Comparison of ENCODE assay signal across 8 cellular contexts in the genomic region with DNA sequence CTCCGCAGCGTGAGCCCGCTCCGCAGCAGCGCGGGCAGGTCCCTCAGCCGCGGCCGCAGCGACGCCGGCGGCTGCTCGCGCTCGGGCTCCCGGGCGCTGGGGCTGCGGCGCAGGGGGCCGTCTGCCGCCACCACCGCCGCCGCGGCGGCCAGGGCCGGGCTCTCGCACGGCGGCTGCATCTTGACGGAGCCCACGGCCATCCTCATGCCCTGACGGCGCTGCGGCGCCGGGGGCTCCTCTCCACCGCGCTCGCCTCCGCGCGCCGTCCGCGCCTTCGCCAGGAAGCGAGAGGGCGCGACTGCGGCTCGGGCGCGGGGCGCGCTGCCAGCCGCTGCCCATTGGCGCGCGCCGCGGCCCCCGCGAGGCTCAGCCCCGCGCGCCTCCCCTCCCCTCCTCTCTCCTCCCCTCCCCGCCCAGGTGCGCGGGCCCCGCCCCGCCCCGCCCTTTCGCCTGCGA. TPM values are rescaled to one million over a fixed set of nuclear protein-coding genes. Genes with fewer than 3 reads are reported as not detected.
DNase-seq lines count a peak whose midpoint lies in the region; ATAC-seq, FAIRE-seq and TF ChIP-seq lines count a peak whose summit lies in the region.

A gene with protein sequence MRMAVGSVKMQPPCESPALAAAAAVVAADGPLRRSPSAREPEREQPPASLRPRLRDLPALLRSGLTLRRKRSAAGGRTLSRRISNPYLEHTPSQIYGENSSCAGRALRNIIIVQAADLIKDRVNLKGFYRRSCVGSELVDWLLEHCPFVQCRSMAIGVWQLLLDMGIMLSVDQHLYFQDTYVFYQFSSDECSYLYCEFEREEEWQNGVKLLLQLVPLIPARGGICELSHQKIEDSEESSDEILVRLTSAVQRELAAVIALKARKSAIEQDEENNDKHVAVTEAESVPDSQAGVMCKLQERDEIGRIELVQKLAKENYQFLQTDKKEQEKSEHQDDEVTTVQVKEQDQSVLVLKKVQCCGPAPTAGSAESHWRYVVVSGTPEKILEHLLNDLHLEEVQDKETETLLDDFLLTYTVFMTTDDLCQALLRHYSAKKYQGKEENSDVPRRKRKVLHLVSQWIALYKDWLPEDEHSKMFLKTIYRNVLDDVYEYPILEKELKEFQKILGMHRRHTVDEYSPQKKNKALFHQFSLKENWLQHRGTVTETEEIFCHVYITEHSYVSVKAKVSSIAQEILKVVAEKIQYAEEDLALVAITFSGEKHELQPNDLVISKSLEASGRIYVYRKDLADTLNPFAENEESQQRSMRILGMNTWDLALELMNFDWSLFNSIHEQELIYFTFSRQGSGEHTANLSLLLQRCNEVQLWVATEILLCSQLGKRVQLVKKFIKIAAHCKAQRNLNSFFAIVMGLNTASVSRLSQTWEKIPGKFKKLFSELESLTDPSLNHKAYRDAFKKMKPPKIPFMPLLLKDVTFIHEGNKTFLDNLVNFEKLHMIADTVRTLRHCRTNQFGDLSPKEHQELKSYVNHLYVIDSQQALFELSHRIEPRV (minus strand): TSS at position 300 of the 456 bp plus-strand sequence. CDS start 94 bp downstream, at position 206.

- H3K9me3 Mint-ChIP-seq in T-helper 2 cell treated with Interferon-gamma antibody and Interleukin-4, amounts not matched to agents 5 μg/mL and 100 μg/mL, for 36 hours = peaks cover 4% of the 10 kb centered on the region

- no peak for FAIRE-seq in HTR-8/SVneo (lab: Jason Lieb, UNC)

- H3K4me1 ChIP-seq in foreskin keratinocyte = peaks cover 4% of the 10 kb centered on the region

- H3K4me1 Mint-ChIP-seq in T-helper 2 cell treated with Interferon-gamma antibody and Interleukin-4, amounts not matched to agents 5 μg/mL and 100 μg/mL, for 36 hours (ENCODE audit: low read depth) = peaks cover 3% of the 10 kb centered on the region

- peak within 1 kb of the TSS; percentile 79 for H3K4me3 Mint-ChIP-seq in T-helper 2 cell treated with Interferon-gamma antibody and Interleukin-4, amounts not matched to agents 5 μg/mL and 100 μg/mL, for 36 hours

- H3K27ac Mint-ChIP-seq in T-helper 2 cell treated with Interferon-gamma antibody and Interleukin-4, amounts not matched to agents 5 μg/mL and 100 μg/mL, for 36 hours = no peak within 1 kb of the TSS

- H3K27me3 Mint-ChIP-seq in T-helper 2 cell treated with Interferon-gamma antibody and Interleukin-4, amounts not matched to agents 5 μg/mL and 100 μg/mL, for 36 hours (ENCODE audit: low read depth) = peaks cover 56% of the 10 kb centered on the region

- DNase-seq in D341Med (ENCODE audit: low spot score) (peak; percentile 92), GM19240 (ENCODE audit: insufficient read length, low spot score) (peak; percentile 29), HTR-8/SVneo (ENCODE audit: insufficient read length, low spot score) (peak; percentile 6), foreskin keratinocyte (no peak), omental fat pad (ENCODE audit: low spot score) (no peak), NOMO-1 (lab: John Stamatoyannopoulos, UW; ENCODE audit: unreplicated experiment in 2 of 2) (no peak)
- DNase-seq in T-helper 2 cell treated with Interferon-gamma antibody and Interleukin-4, amounts not matched to agents 5 μg/mL and 100 μg/mL, for 36 hours (ENCODE audit: low spot score) = no peak

- ATAC-seq in foreskin keratinocyte (peak; percentile 75), omental fat pad (ENCODE audit: low FRiP score) (peak; percentile 42), GM19328 (IDR thresholded peaks at IDR 0.05; ENCODE audit: unreplicated experiment) (no peak)

- no peaks in the 10 kb centered on the region for H3K36me3 Mint-ChIP-seq in T-helper 2 cell treated with Interferon-gamma antibody and Interleukin-4, amounts not matched to agents 5 μg/mL and 100 μg/mL, for 36 hours (ENCODE audit: low read depth)

- H3K27me3 ChIP-seq in foreskin keratinocyte = no peaks in the 10 kb centered on the region

- TF ChIP-seq CTCF in foreskin keratinocyte (conservative IDR thresholded peaks at IDR 0.05) (peak; percentile 11), omental fat pad (IDR thresholded peaks at IDR 0.05) (no peak)

- H3K27ac ChIP-seq in foreskin keratinocyte = peak within 1 kb of the TSS; percentile 95

RNA-seq across cellular contexts. Expression of the gene that starts here (rescaled TPM):
- total RNA-seq in foreskin keratinocyte (2.5 and 3.4 TPM in 2 replicates), omental fat pad (100 to 1,000 TPM in 1 of 4 donors, 10 to 100 TPM in 3; 34.7 to 163 (median 73.0) TPM)
- 0.51 and 0.54 TPM in 2 replicates for polyA plus RNA-seq in foreskin keratinocyte

Comparison
In these comparisons a context has a peak if more than half of its experiments do, and no peak if none do; other contexts are left out.
1. DNase-seq: peak in D341Med (single experiment), GM19240 (single experiment) and HTR-8/SVneo (single experiment); none in T-helper 2 cell treated with Interferon-gamma antibody and Interleukin-4, amounts not matched to agents 5 μg/mL and 100 μg/mL, for 36 hours (single experiment), foreskin keratinocyte (0 of 2), omental fat pad (single experiment) and NOMO-1 (0 of 2).